ENCODE assay signal across 1 cellular context in genomic region chr3:141393151-141394076, GRCh38.
TF ChIP-seq lines count a peak whose summit lies in the region.

No MANE protein-coding gene starts in this region.

TF ChIP-seq in HEK293, 187 proteins besides CTCF, POLR2A, EP300 and RAD21 (continued from another document):
- TF ChIP-seq ZNF518A (tag by site-specific recombination; conservative IDR thresholded peaks at IDR 0.05; ENCODE audit: low read depth) (no peak), WT1 (tag by site-specific recombination; IDR thresholded peaks at IDR 0.05) (peak; percentile 80), SP7 (tag by site-specific recombination; IDR thresholded peaks at IDR 0.05) (peak; percentile 67; the same call in 1 of the 2 replicates), FEZF1 (tag by site-specific recombination; IDR thresholded peaks at IDR 0.05) (peak; percentile 89), ZNF843 (tag by site-specific recombination; IDR thresholded peaks at IDR 0.05) (peak; percentile 57; the same call in 1 of the 2 replicates), ZNF521 (tag by site-specific recombination; IDR thresholded peaks at IDR 0.05) (no peak), GFI1B (tag by site-specific recombination; IDR thresholded peaks at IDR 0.05) (0 out of 2 replicates have a peak, but pooled peaks have one; percentile 35), GLIS1 (tag by site-specific recombination; IDR thresholded peaks at IDR 0.05) (peak; percentile 71), MZF1 (tag by site-specific recombination; IDR thresholded peaks at IDR 0.05; ENCODE audit: borderline replicate concordance) (peak; percentile 19; the same call in 1 of the 2 replicates), PRDM6 (tag by site-specific recombination; IDR thresholded peaks at IDR 0.05) (peak; percentile 83), ZNF335 (tag by site-specific recombination; conservative IDR thresholded peaks at IDR 0.05) (0 out of 2 replicates have a peak, but pooled peaks have one; percentile 16), KLF10 (tag by site-specific recombination; IDR thresholded peaks at IDR 0.05) (peak; percentile 61; the same call in 1 of the 2 replicates), ZNF596 (tag by site-specific recombination; IDR thresholded peaks at IDR 0.05) (no peak), PRDM1 (tag by site-specific recombination; IDR thresholded peaks at IDR 0.05) (peak; percentile 61; the same call in 1 of the 2 replicates), ZNF629 (tag by site-specific recombination; IDR thresholded peaks at IDR 0.05) (peak; percentile 93), ZBTB8A (tag by site-specific recombination; IDR thresholded peaks at IDR 0.05) (0 out of 2 replicates have a peak, but pooled peaks have one; percentile 13), ZNF624 (tag by site-specific recombination; IDR thresholded peaks at IDR 0.05) (no peak), ZNF23 (tag by site-specific recombination; IDR thresholded peaks at IDR 0.05; ENCODE audit: borderline replicate concordance) (no peak), ZNF561 (tag by site-specific recombination; IDR thresholded peaks at IDR 0.05; ENCODE audit: borderline replicate concordance) (0 out of 2 replicates have a peak, but pooled peaks have one; percentile 33), ZBTB21 (tag by site-specific recombination; IDR thresholded peaks at IDR 0.05) (peak; percentile 84)
